In genomic region chr1:109892476-109893368, GRCh38 we compare ENCODE assay signal across 12 cellular contexts. TPM values are rescaled to one million over a fixed set of nuclear protein-coding genes. Genes with fewer than 3 reads are reported as not detected.
DNase-seq lines count a peak whose midpoint lies in the region; ATAC-seq and TF ChIP-seq lines count a peak whose summit lies in the region.
"Had no signal": no experiment of that assay in that cellular context is flagged by ENCODE, and none has a peak within 500 bp of the region (broad histone marks: within the 10 kb centered on the region; RNA-seq: fewer than 3 reads in every experiment).

No MANE protein-coding gene starts in this region.

- H3K36me3 ChIP-seq in heart right ventricle: no peaks in the 10 kb centered on the region
- H3K36me3 ChIP-seq in right atrium auricular region: no peaks in the 10 kb centered on the region
- no peaks in the 10 kb centered on the region for H3K36me3 ChIP-seq in breast epithelium
- no peaks in the 10 kb centered on the region for H3K36me3 ChIP-seq in right lobe of liver
- no peaks in the 10 kb centered on the region for H3K36me3 ChIP-seq in upper lobe of right lung
- H3K36me3 ChIP-seq: adrenal gland, prostate gland had no signal

- H3K4me1 ChIP-seq in heart right ventricle: peaks cover 9 to 73% (median 59%) of the 10 kb centered on the region in 9 donors
- H3K4me1 ChIP-seq in right atrium auricular region: peaks cover 0 to 62% of the 10 kb centered on the region in 2 donors
- peaks cover 0 to 9% of the 10 kb centered on the region in 2 donors for H3K4me1 ChIP-seq in breast epithelium
- no peaks in the 10 kb centered on the region for H3K4me1 ChIP-seq in right lobe of liver
- H3K4me1 ChIP-seq in upper lobe of right lung: peaks cover 42% of the 10 kb centered on the region
- H3K4me1 ChIP-seq: prostate gland had no signal

- TF ChIP-seq POLR2A in breast epithelium (IDR thresholded peaks at IDR 0.05) (no peak), right lobe of liver (IDR thresholded peaks at IDR 0.05) (no peak)

- 63 to 71% methylated on average over 10 of the region's 10 CpGs for WGBS in heart right ventricle, 2 donors
- WGBS in right lobe of liver (ENCODE audit: insufficient coverage, low coverage, low lambda C conversion rate, missing lambda C conversion rate): 88% methylated on average over 9 of the region's 10 CpGs

- ATAC-seq in heart right ventricle (peak in 7 of 8 donors; percentile 15 to 57 (median 37)), right lobe of liver (peak in 3 of 4 donors; percentile 19 to 51 (median 21)), upper lobe of right lung (no peak), GM19324 (IDR thresholded peaks at IDR 0.05; ENCODE audit: low FRiP score, unreplicated experiment) (no peak)
- ATAC-seq: HCT116 had no signal

- TF ChIP-seq CTCF in heart right ventricle (IDR thresholded peaks at IDR 0.05) (no peak), right atrium auricular region (IDR thresholded peaks at IDR 0.05) (no peak), breast epithelium (IDR thresholded peaks at IDR 0.05) (no peak), right lobe of liver (IDR thresholded peaks at IDR 0.05) (no peak), upper lobe of right lung (IDR thresholded peaks at IDR 0.05) (no peak)

- intact Hi-C loops in heart right ventricle (cut with DNase I) (loop anchor here in 1 of 10 donors (5.0 kb wide), 1 partner anchor 40 kb away; no protein-coding TSS in a partner anchor), breast epithelium (cut with DNase I; ENCODE audit: low total_unique reads) (no loop called here), right lobe of liver (cut with DNase I) (no loop called here), upper lobe of right lung (cut with DNase I) (no loop called here)

- no peaks in the 10 kb centered on the region for H3K9me3 ChIP-seq in heart right ventricle
- no peaks in the 10 kb centered on the region for H3K9me3 ChIP-seq in right atrium auricular region
- no peaks in the 10 kb centered on the region for H3K9me3 ChIP-seq in breast epithelium
- H3K9me3 ChIP-seq in right lobe of liver: no peaks in the 10 kb centered on the region
- no peaks in the 10 kb centered on the region for H3K9me3 ChIP-seq in upper lobe of right lung
- H3K9me3 ChIP-seq: adrenal gland, prostate gland had no signal

- H3K27ac ChIP-seq in heart right ventricle (peak overlapping the region in 8 of 10 donors; percentile 25 to 74 (median 59)), right atrium auricular region (peak overlapping the region in 1 of 2 donors; percentile 27), breast epithelium (peak overlapping the region; percentile 17 to 33), right lobe of liver (no peak overlapping the region), upper lobe of right lung (peak overlapping the region; percentile 17)
- H3K27ac ChIP-seq: adrenal gland, prostate gland had no signal

- H3K4me3 ChIP-seq in heart right ventricle: no peak overlapping the region
- H3K4me3 ChIP-seq in right atrium auricular region: no peak overlapping the region
- H3K4me3 ChIP-seq in breast epithelium: no peak overlapping the region
- no peak overlapping the region for H3K4me3 ChIP-seq in right lobe of liver
- no peak overlapping the region for H3K4me3 ChIP-seq in upper lobe of right lung
- H3K4me3 ChIP-seq: adrenal gland, prostate gland had no signal

- H3K27me3 ChIP-seq in heart right ventricle: no peaks in the 10 kb centered on the region
- H3K27me3 ChIP-seq in right atrium auricular region: no peaks in the 10 kb centered on the region
- H3K27me3 ChIP-seq in breast epithelium: no peaks in the 10 kb centered on the region
- no peaks in the 10 kb centered on the region for H3K27me3 ChIP-seq in right lobe of liver
- H3K27me3 ChIP-seq in upper lobe of right lung: no peaks in the 10 kb centered on the region
- H3K27me3 ChIP-seq: adrenal gland had no signal

- peak in 1 of 2 donors; percentile 40 for DNase-seq in heart right ventricle
- DNase-seq in right atrium auricular region (ENCODE audit: low spot score): no peak
- no peak for DNase-seq in breast epithelium (ENCODE audit: low spot score in 2 of 2)
- DNase-seq in right lobe of liver: no peak
- DNase-seq in upper lobe of right lung: no peak
- DNase-seq in NOMO-1 treated with dmso at 0.1 percent for 144 hours (lab: John Stamatoyannopoulos, UW; ENCODE audit: unreplicated experiment): no peak
- DNase-seq in NCI-H774 (lab: John Stamatoyannopoulos, UW): no peak
- DNase-seq: adrenal gland, kidney had no signal

RNA-seq across cellular contexts. Expression of gene CSF1, which starts 17.9 kb away (rescaled TPM):
- 10 to 100 TPM in 6 of 10 donors, 1 to 10 TPM in 4; 6.3 to 26.2 (median 12.3) TPM for total RNA-seq in heart right ventricle
- polyA plus RNA-seq in heart right ventricle: 10 to 100 TPM; 11.5 to 15.1 TPM
- total RNA-seq in right atrium auricular region: 10 to 100 TPM; 31.4 to 48.4 TPM
- total RNA-seq in breast epithelium: 10 to 100 TPM; 28.2 to 54.7 (median 54.4) TPM
- 10 to 100 TPM in 5 of 6 experiments, 1 to 10 TPM in 1; 4.8 to 44.1 (median 22.0) TPM for total RNA-seq in right lobe of liver
- 79.8 TPM for total RNA-seq in upper lobe of right lung

Comparison
In these comparisons a context has a peak if more than half of its experiments do, and no peak if none do; other contexts are left out.
1. ATAC-seq: peak in heart right ventricle (7 of 8) and right lobe of liver (3 of 4); none in upper lobe of right lung (single experiment) and GM19324 (single experiment).
2. H3K27ac ChIP-seq: peak in heart right ventricle (8 of 10), breast epithelium (2 of 2) and upper lobe of right lung (single experiment); none in right lobe of liver (0 of 3).